In the genomic region with DNA sequence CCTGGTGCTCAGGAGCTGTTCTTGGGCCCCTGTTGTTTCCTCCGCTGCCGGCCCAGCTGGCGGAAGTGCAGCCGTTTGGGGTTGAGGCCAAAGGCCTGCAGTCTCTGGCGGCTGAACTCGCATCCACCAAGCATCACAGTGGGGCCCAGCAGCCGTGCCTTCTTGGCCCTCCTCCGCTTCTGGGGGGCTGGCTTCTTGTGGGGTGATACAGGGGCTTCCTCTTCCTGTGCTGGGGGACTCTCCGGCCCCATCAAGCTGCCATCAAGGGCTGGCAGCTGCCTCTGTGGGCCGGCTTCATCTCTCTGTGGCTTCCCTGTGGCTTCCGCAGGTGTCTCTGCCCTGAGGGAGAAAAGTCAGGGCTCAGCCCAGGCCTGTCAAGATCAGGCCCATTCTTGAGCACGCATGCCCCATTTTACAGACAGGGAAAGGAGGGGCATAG, we compare ENCODE assay signal across 7 cellular contexts. TPM values are rescaled to one million over a fixed set of nuclear protein-coding genes. Genes with fewer than 3 reads are reported as not detected.
DNase-seq lines count a peak whose midpoint lies in the region; ATAC-seq and TF ChIP-seq lines count a peak whose summit lies in the region.

No MANE protein-coding gene starts in this region.

- no TSS peak for BruUV-seq in MCF 10A (replicated peaks; lab: Mats Ljungman, UMichigan)

- no peaks in the 10 kb centered on the region for H3K27me3 Mint-ChIP-seq in MCF 10A (ENCODE audit: insufficient read depth, unreplicated experiment)
- no peaks in the 10 kb centered on the region for H3K27me3 Mint-ChIP-seq in stimulated activated naive B cell treated with anti-CD40 and anti-IgM and Interleukin-4, amounts not matched to agents 10 μg/mL and 1 μg/mL and 100 μg/mL, for 72 hours

- H3K36me3 ChIP-seq in NT2/D1 (ENCODE audit: insufficient read depth, insufficient read length, low read length) = peaks cover 81% of the 10 kb centered on the region

- no peaks in the 10 kb centered on the region for H3K9me3 Mint-ChIP-seq in MCF 10A (ENCODE audit: unreplicated experiment)
- no peaks in the 10 kb centered on the region for H3K9me3 Mint-ChIP-seq in stimulated activated naive B cell treated with anti-CD40 and anti-IgM and Interleukin-4, amounts not matched to agents 10 μg/mL and 1 μg/mL and 100 μg/mL, for 72 hours

- H3K4me3 ChIP-seq in NT2/D1 (ENCODE audit: insufficient read length, low read depth) = no peak overlapping the region

- H3K4me3 Mint-ChIP-seq in MCF 10A (ENCODE audit: unreplicated experiment) = no peak overlapping the region
- H3K4me3 Mint-ChIP-seq in stimulated activated naive B cell treated with anti-CD40 and anti-IgM and Interleukin-4, amounts not matched to agents 10 μg/mL and 1 μg/mL and 100 μg/mL, for 72 hours = peak overlapping the region; percentile 48 to 70

- CTCF ChIA-PET in MCF 10A (lab: Yijun Ruan, JAX) = interaction anchor here (0.6 to 1.6 kb wide), 8 partner anchors 12 to 87 kb away, joined by 3 to 5 read pairs (median 3); no protein-coding TSS in a partner anchor

- no peak for TF ChIP-seq CTCF in MCF 10A (IDR thresholded peaks at IDR 0.05; ENCODE audit: unreplicated experiment)

- H3K4me1 ChIP-seq in NT2/D1 (ENCODE audit: insufficient read depth, insufficient read length) = peaks cover 6% of the 10 kb centered on the region

- no peaks in the 10 kb centered on the region for H3K9me3 ChIP-seq in NT2/D1 (ENCODE audit: insufficient read depth, low read length)

- POLR2A ChIA-PET in MCF 10A (lab: Yijun Ruan, JAX) = interaction anchor here (1.1 to 3.1 kb wide), 4 partner anchors 9 to 150 kb away, joined by 3 to 23 read pairs (median 4); partner anchors contain the start of genes CDC37, CDKN2D and KRI1

- no peaks in the 10 kb centered on the region for H3K4me1 Mint-ChIP-seq in MCF 10A (ENCODE audit: insufficient read depth, unreplicated experiment)
- H3K4me1 Mint-ChIP-seq in stimulated activated naive B cell treated with anti-CD40 and anti-IgM and Interleukin-4, amounts not matched to agents 10 μg/mL and 1 μg/mL and 100 μg/mL, for 72 hours = peaks cover 27 to 54% of the 10 kb centered on the region in 2 donors

- intact Hi-C loops in MCF 10A (cut with micrococcal nuclease) = no loop called here

- peaks cover 82% of the 10 kb centered on the region for H3K36me3 Mint-ChIP-seq in MCF 10A (ENCODE audit: insufficient read depth, unreplicated experiment)
- H3K36me3 Mint-ChIP-seq in stimulated activated naive B cell treated with anti-CD40 and anti-IgM and Interleukin-4, amounts not matched to agents 10 μg/mL and 1 μg/mL and 100 μg/mL, for 72 hours = peaks cover 46 to 68% of the 10 kb centered on the region in 2 donors

- DNase-seq in NT2/D1 (ENCODE audit: low read depth, low spot score) = no peak
- no peak for DNase-seq in MCF 10A (ENCODE audit: unreplicated experiment)
- peak; percentile 48 for DNase-seq in stimulated activated naive B cell treated with anti-CD40 and anti-IgM and Interleukin-4, amounts not matched to agents 10 μg/mL and 1 μg/mL and 100 μg/mL, for 72 hours
- no peak for DNase-seq in H4 (ENCODE audit: low spot score)
- DNase-seq in CD1c-positive myeloid dendritic cell (ENCODE audit: extremely low spot score) = no peak
- DNase-seq in NCI-H1694 treated with DMSO at 0.1 percent for 48 hours (lab: John Stamatoyannopoulos, UW) = no peak

- peak overlapping the region; percentile 32 for H3K9ac ChIP-seq in NT2/D1 (ENCODE audit: insufficient read length, low read depth)

- peak overlapping the region; percentile 12 for H3K27ac Mint-ChIP-seq in MCF 10A (ENCODE audit: low read depth, unreplicated experiment)
- peak overlapping the region; percentile 96 for H3K27ac Mint-ChIP-seq in stimulated activated naive B cell treated with anti-CD40 and anti-IgM and Interleukin-4, amounts not matched to agents 10 μg/mL and 1 μg/mL and 100 μg/mL, for 72 hours

- H3K27me3 ChIP-seq in NT2/D1 (ENCODE audit: insufficient read depth, insufficient read length) = no peaks in the 10 kb centered on the region

- ATAC-seq in GM21515 (IDR thresholded peaks at IDR 0.05; ENCODE audit: unreplicated experiment) = peak; percentile 47
- peak; percentile 76 to 83 for ATAC-seq in stimulated activated naive B cell treated with anti-CD40 and anti-IgM and Interleukin-4, amounts not matched to agents 10 μg/mL and 1 μg/mL and 100 μg/mL, for 72 hours (replicated peaks)

RNA-seq across cellular contexts. Expression of gene ATG4D, which starts 10.3 kb away (rescaled TPM):
- total RNA-seq in MCF 10A (2022) = 22.6 and 36.8 TPM in 2 replicates
- 13.1 and 18.6 TPM in 2 replicates for total RNA-seq in H4 (2014; rRNA removed; shearing (Covaris generic))

RNA-seq across cellular contexts. Expression of gene KRI1, which starts 11.8 kb away (rescaled TPM):
- total RNA-seq in MCF 10A (2022) = 23.3 and 27.4 TPM in 2 replicates
- total RNA-seq in H4 (2014; rRNA removed; shearing (Covaris generic)) = 7.7 and 8.3 TPM in 2 replicates

RNA-seq across cellular contexts. Expression of gene CDKN2D, which starts 14.8 kb away (rescaled TPM):
- 2.5 and 2.6 TPM in 2 replicates for total RNA-seq in MCF 10A (2022)
- total RNA-seq in H4 (2014; rRNA removed; shearing (Covaris generic)) = 3.2 and 5.2 TPM in 2 replicates

RNA-seq across cellular contexts. Expression of gene AP1M2, which starts 33.1 kb away (rescaled TPM):
- total RNA-seq in MCF 10A (2022) = 1.8 and 6.1 TPM in 2 replicates
- 7.8 and 14.8 TPM in 2 replicates for total RNA-seq in H4 (2014; rRNA removed; shearing (Covaris generic))

RNA-seq across cellular contexts. Expression of gene S1PR5, which starts 36.7 kb away (rescaled TPM):
- total RNA-seq in MCF 10A (2022) = not detected in 2 replicates
- 1.0 and 1.7 TPM in 2 replicates for total RNA-seq in H4 (2014; rRNA removed; shearing (Covaris generic))
